In the genomic region with DNA sequence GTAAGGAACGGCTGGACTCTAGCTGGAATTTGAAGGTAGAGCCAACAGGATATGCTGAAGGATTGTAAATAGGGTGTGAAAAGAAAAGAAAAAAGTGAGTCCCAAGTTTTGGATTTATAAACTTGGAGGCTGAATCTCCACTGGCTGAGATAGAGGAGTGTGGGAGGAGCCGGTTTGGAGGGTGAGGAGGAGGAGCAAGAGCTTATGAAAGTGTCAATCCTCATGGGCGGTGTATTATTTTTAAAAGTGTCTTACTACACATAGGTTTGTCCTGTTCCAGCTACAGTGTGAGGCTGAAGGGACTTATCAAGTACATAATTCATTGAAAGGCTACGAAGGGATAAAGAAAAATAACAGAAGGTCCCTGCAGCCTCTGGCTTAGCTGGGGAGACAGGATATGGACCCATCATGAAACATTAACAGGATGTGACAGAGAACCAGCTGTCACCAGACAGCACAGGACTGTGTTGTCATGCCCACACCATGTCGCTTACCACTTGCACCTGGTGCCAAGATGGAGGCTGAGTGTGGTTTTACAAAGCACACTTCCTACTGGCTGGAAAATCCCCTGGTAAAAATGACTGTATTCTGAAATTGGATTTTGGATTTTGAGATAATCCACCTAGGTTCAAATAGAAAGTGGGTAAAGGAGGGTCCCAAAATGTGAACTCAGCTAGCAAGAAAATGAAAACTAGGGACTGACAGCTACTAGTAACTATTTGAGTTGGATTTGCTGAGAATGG, we compare ENCODE assay signal across 8 cellular contexts. TPM values are rescaled to one million over a fixed set of nuclear protein-coding genes. Genes with fewer than 3 reads are reported as not detected.
DNase-seq lines count a peak whose midpoint lies in the region; ATAC-seq and TF ChIP-seq lines count a peak whose summit lies in the region.

No MANE protein-coding gene starts in this region.

- H3K79me2 ChIP-seq in OCI-LY7 (ENCODE audit: insufficient read depth, low read depth, low read length) = peaks cover 16% of the 10 kb centered on the region; the same call in 1 of the 2 replicates

- BruUV-seq in OCI-LY7 (replicated peaks; lab: Mats Ljungman, UMichigan) (no TSS peak), Caco-2 (replicated peaks; lab: Mats Ljungman, UMichigan) (no TSS peak)

- no peaks in the 10 kb centered on the region for H3K36me3 ChIP-seq in OCI-LY7 (ENCODE audit: insufficient read depth, low read length)
- no peaks in the 10 kb centered on the region for H3K36me3 ChIP-seq in aorta (ENCODE audit: control insufficient read depth in 1 of 2, insufficient read depth in 2 of 2, low read length in 1 of 2)
- H3K36me3 ChIP-seq in Caco-2 (ENCODE audit: control insufficient read depth, insufficient read depth, low read length) = 0 out of 2 replicates have a peak, but pooled peaks cover 2% of the 10 kb centered on the region

- H3K27me3 Mint-ChIP-seq in Caco-2 (ENCODE audit: insufficient read depth, unreplicated experiment) = no peaks in the 10 kb centered on the region

- no peaks in the 10 kb centered on the region for H4K20me1 ChIP-seq in OCI-LY7 (ENCODE audit: insufficient read depth, low read length)

- peak; percentile 7 for DNase-seq in activated CD4-positive, CD25-positive, alpha-beta regulatory T cell treated with anti-CD3 and anti-CD28 coated beads, Interleukin-2, amount 50 U/mL, for 16 hours (ENCODE audit: low read depth, low spot score)
- DNase-seq in activated CD4-positive, CD25-positive, alpha-beta regulatory T cell treated with anti-CD3 and anti-CD28 coated beads, Interleukin-2, amount 50 U/mL, for 72 hours = no peak
- DNase-seq in OCI-LY7 (ENCODE audit: low spot score) = peak; percentile 85
- DNase-seq in dermis blood vessel endothelial cell = peak; percentile 15
- DNase-seq in aorta = no peak
- DNase-seq in sciatic nerve (ENCODE audit: low spot score) = no peak
- no peak for DNase-seq in Caco-2

- H3K9me3 Mint-ChIP-seq in Caco-2 (ENCODE audit: unreplicated experiment) = no peaks in the 10 kb centered on the region

- peak overlapping the region; percentile 66 for H3K27ac ChIP-seq in OCI-LY7 (ENCODE audit: low read depth, low read length, poor library complexity, severe bottlenecking)
- no peak overlapping the region for H3K27ac ChIP-seq in aorta (ENCODE audit: low read depth in 1 of 2, low read length in 2 of 2)

- peak overlapping the region; percentile 64 for H3K4me2 ChIP-seq in OCI-LY7 (ENCODE audit: low read length)

- peak overlapping the region; percentile 89 for H2AFZ ChIP-seq in OCI-LY7 (ENCODE audit: low read length)

- no peak overlapping the region for H3K4me3 Mint-ChIP-seq in Caco-2 (ENCODE audit: unreplicated experiment)

- H3K36me3 Mint-ChIP-seq in Caco-2 (ENCODE audit: insufficient read depth, unreplicated experiment) = no peaks in the 10 kb centered on the region

- intact Hi-C loops in OCI-LY7 (cut with micrococcal nuclease; ENCODE audit: unreplicated experiment) = no loop called here
- intact Hi-C loops in aorta (cut with DNase I) = no loop called here
- intact Hi-C loops in sciatic nerve (cut with DNase I) = no loop called here
- intact Hi-C loops in Caco-2 (cut with micrococcal nuclease; ENCODE audit: unreplicated experiment) = no loop called here

- no peak for TF ChIP-seq CTCF in OCI-LY7 (conservative IDR thresholded peaks at IDR 0.05; ENCODE audit: low read length)
- no peak for TF ChIP-seq CTCF in Caco-2 (IDR thresholded peaks at IDR 0.05; ENCODE audit: insufficient read depth in 1 of 2, low read depth in 1 of 2, low read length in 1 of 2, severe bottlenecking in 1 of 2, unreplicated experiment in 1 of 2)

- no peak overlapping the region for H3K27ac Mint-ChIP-seq in Caco-2 (ENCODE audit: unreplicated experiment)

- POLR2A ChIA-PET in OCI-LY7 (lab: Charles Lee) = interaction anchor here (0.5 to 1.6 kb wide), 9 partner anchors 10 to 94 kb away, joined by 3 to 5 read pairs (median 4); partner anchors contain the start of gene XRCC5
- POLR2A ChIA-PET in Caco-2 (lab: Charles Lee) = no interaction called here

- peak; percentile 79 for ATAC-seq in HG03025 (IDR thresholded peaks at IDR 0.05; ENCODE audit: low FRiP score, unreplicated experiment)
- no peak for ATAC-seq in aorta (ENCODE audit: low FRiP score)
- no peak for ATAC-seq in sciatic nerve

- H3K4me1 ChIP-seq in OCI-LY7 (ENCODE audit: insufficient read depth, low read length, poor library complexity, severe bottlenecking) (peaks cover 54% of the 10 kb centered on the region), aorta (ENCODE audit: control insufficient read depth in 1 of 2, insufficient read depth in 2 of 2, low read length in 2 of 2) (no peaks in the 10 kb centered on the region), Caco-2 (peaks cover 8% of the 10 kb centered on the region)

- no peaks in the 10 kb centered on the region for H3K9me2 ChIP-seq in OCI-LY7 (ENCODE audit: insufficient read depth, low read length)

- CTCF ChIA-PET in OCI-LY7 (lab: Charles Lee; ENCODE audit: unreplicated experiment) (no interaction called here), Caco-2 (lab: Charles Lee) (interaction anchor here (1.2 kb wide), 1 partner anchor 66 kb away, joined by 6 read pairs; no protein-coding TSS in a partner anchor)

- peaks cover 20% of the 10 kb centered on the region for H3K4me1 Mint-ChIP-seq in Caco-2 (ENCODE audit: low read depth, unreplicated experiment)

- H3K4me3 ChIP-seq in OCI-LY7 (ENCODE audit: low read depth, low read length, poor library complexity, severe bottlenecking) (peak overlapping the region; percentile 38), aorta (ENCODE audit: low read length in 2 of 2) (no peak overlapping the region), Caco-2 (ENCODE audit: low read depth, low read length) (no peak overlapping the region)

- WGBS in aorta, 2 donors = 88 to 90% methylated on average over 5 of the region's 5 CpGs

- H3K9me3 ChIP-seq in OCI-LY7 (ENCODE audit: low read length) = no peaks in the 10 kb centered on the region; the same call in 1 of the 2 replicates
- no peaks in the 10 kb centered on the region for H3K9me3 ChIP-seq in aorta (ENCODE audit: control insufficient read depth, low read length)
- no peaks in the 10 kb centered on the region for H3K9me3 ChIP-seq in Caco-2

- H3K27me3 ChIP-seq in aorta (ENCODE audit: control insufficient read depth in 1 of 2, insufficient read depth in 2 of 2, low read length in 1 of 2) (no peaks in the 10 kb centered on the region), Caco-2 (replicated peaks; ENCODE audit: control insufficient read depth, insufficient read depth, low read length) (no peaks in the 10 kb centered on the region)

RNA-seq across cellular contexts. Expression of gene MREG, which starts 2.5 kb away (rescaled TPM):
- total RNA-seq in OCI-LY7 (2014; rRNA removed; shearing (Covaris generic)) = 9.3 and 10.8 TPM in 2 replicates
- total RNA-seq in OCI-LY7 (2022) (5.3 and 5.6 TPM in 2 replicates), dermis blood vessel endothelial cell (2.0 and 3.9 TPM in 2 replicates), aorta (1 to 10 TPM; 1.6 to 2.5 TPM), sciatic nerve (5.9 TPM), Caco-2 (2022) (41.7 and 43.8 TPM in 2 replicates)
- polyA plus RNA-seq in aorta = 1 to 10 TPM in 1 of 2 donors, under 1 TPM in 1; 0.31 to 1.9 TPM

Comparison
In these comparisons a context has a peak if more than half of its experiments do, and no peak if none do; other contexts are left out.
1. DNase-seq: peak in activated CD4-positive, CD25-positive, alpha-beta regulatory T cell treated with anti-CD3 and anti-CD28 coated beads, Interleukin-2, amount 50 U/mL, for 16 hours (single experiment), OCI-LY7 (single experiment) and dermis blood vessel endothelial cell (single experiment); none in activated CD4-positive, CD25-positive, alpha-beta regulatory T cell treated with anti-CD3 and anti-CD28 coated beads, Interleukin-2, amount 50 U/mL, for 72 hours (single experiment), aorta (0 of 2), sciatic nerve (single experiment) and Caco-2 (0 of 2).